Comparison of ENCODE assay signal across 27 cellular contexts in genomic region chr7:69859342-69859741, GRCh38.
A peak's percentile ranks its signal among the peaks of the same experiment; 100 is the strongest.
DNase-seq lines count a peak whose midpoint lies in the region; ATAC-seq, FAIRE-seq and TF ChIP-seq lines count a peak whose summit lies in the region.
"Had no signal": no experiment of that assay in that cellular context is flagged by ENCODE, and none has a peak within 500 bp of the region (broad histone marks: within the 10 kb centered on the region; RNA-seq: fewer than 3 reads in every experiment).

No MANE protein-coding gene starts in this region.

- no peaks in the 10 kb centered on the region for H3K27me3 ChIP-seq in tibial nerve
- H3K27me3 ChIP-seq: BLaER1, colonic mucosa, left lung had no signal

- no peak overlapping the region for H3K4me3 Mint-ChIP-seq in nephron progenitor cell
- H3K4me3 Mint-ChIP-seq: activated CD4-positive, alpha-beta memory T cell treated with anti-CD3 and anti-CD28 coated beads, Interleukin-2, amount 10 ng/mL, durations not matched to agents 7 days and 5 days; activated T-helper 1 cell treated with anti-CD3 and anti-CD28 coated beads, Interleukin-12 subunit alpha, Interleukin-12 subunit beta, Interleukin-2, Interleukin-4 antibody, amounts not matched to agents 30 ng/mL and 10 ng/mL and 1 ng/mL, durations not matched to agents 14 hours and 24 hours and 36 hours; T-helper 1 cell treated with Interleukin-12 subunit alpha and Interleukin-12 subunit beta and Interleukin-4 antibody, amounts not matched to agents 30 μg/mL and 1 μg/mL, for 36 hours had no signal

- no peaks in the 10 kb centered on the region for H3K9me3 ChIP-seq in tibial nerve
- H3K9me3 ChIP-seq: BLaER1, colonic mucosa, left lung, transverse colon had no signal

- no peaks in the 10 kb centered on the region for H3K27me3 Mint-ChIP-seq in nephron progenitor cell (ENCODE audit: low read depth, poor library complexity)
- H3K27me3 Mint-ChIP-seq: activated CD4-positive, alpha-beta memory T cell treated with anti-CD3 and anti-CD28 coated beads, Interleukin-2, amount 10 ng/mL, durations not matched to agents 7 days and 5 days had no signal

- peak overlapping the region; percentile 52 for H3K27ac Mint-ChIP-seq in nephron progenitor cell
- H3K27ac Mint-ChIP-seq: activated CD4-positive, alpha-beta memory T cell treated with anti-CD3 and anti-CD28 coated beads, Interleukin-2, amount 10 ng/mL, durations not matched to agents 7 days and 5 days; activated T-helper 1 cell treated with anti-CD3 and anti-CD28 coated beads, Interleukin-12 subunit alpha, Interleukin-12 subunit beta, Interleukin-2, Interleukin-4 antibody, amounts not matched to agents 30 ng/mL and 10 ng/mL and 1 ng/mL, durations not matched to agents 14 hours and 24 hours and 36 hours; T-helper 1 cell treated with Interleukin-12 subunit alpha and Interleukin-12 subunit beta and Interleukin-4 antibody, amounts not matched to agents 30 μg/mL and 1 μg/mL, for 36 hours had no signal

- peak; percentile 38 for FAIRE-seq in GM12892 (lab: Jason Lieb, UNC)
- FAIRE-seq: islet of Langerhans had no signal

- peaks cover 0 to 1% (median 0%) of the 10 kb centered on the region in 4 donors for H3K4me1 ChIP-seq in tibial nerve
- H3K4me1 ChIP-seq: colonic mucosa, transverse colon had no signal

- no peaks in the 10 kb centered on the region for H3K9me3 Mint-ChIP-seq in nephron progenitor cell
- H3K9me3 Mint-ChIP-seq: activated CD4-positive, alpha-beta memory T cell treated with anti-CD3 and anti-CD28 coated beads, Interleukin-2, amount 10 ng/mL, durations not matched to agents 7 days and 5 days; activated T-helper 1 cell treated with anti-CD3 and anti-CD28 coated beads, Interleukin-12 subunit alpha, Interleukin-12 subunit beta, Interleukin-2, Interleukin-4 antibody, amounts not matched to agents 30 ng/mL and 10 ng/mL and 1 ng/mL, durations not matched to agents 14 hours and 24 hours and 36 hours; T-helper 1 cell treated with Interleukin-12 subunit alpha and Interleukin-12 subunit beta and Interleukin-4 antibody, amounts not matched to agents 30 μg/mL and 1 μg/mL, for 36 hours had no signal

- no peak for TF ChIP-seq CTCF in nephron progenitor cell (IDR thresholded peaks at IDR 0.05)
- no peak for TF ChIP-seq CTCF in tibial nerve (IDR thresholded peaks at IDR 0.05)

- no peak overlapping the region for H3K27ac ChIP-seq in tibial nerve
- H3K27ac ChIP-seq: BLaER1, colonic mucosa, left lung, transverse colon had no signal

- TF ChIP-seq EP300 in tibial nerve (IDR thresholded peaks at IDR 0.05), result no peak

- TF ChIP-seq POLR2A in GM12892 (IDR thresholded peaks at IDR 0.05; ENCODE audit: low read depth, low read length) (no peak), tibial nerve (IDR thresholded peaks at IDR 0.05) (no peak)

- 65 to 70% methylated on average over 1 of the region's 1 CpG for WGBS in tibial nerve, 2 donors

- no peaks in the 10 kb centered on the region for H3K36me3 ChIP-seq in tibial nerve
- H3K36me3 ChIP-seq: BLaER1, colonic mucosa, left lung, transverse colon had no signal

- DNase-seq in GM12892 (ENCODE audit: insufficient read length) (no peak), nephron progenitor cell (no peak), tibial nerve (ENCODE audit: low spot score in 2 of 2) (no peak)
- DNase-seq: activated CD4-positive, alpha-beta memory T cell treated with anti-CD3 and anti-CD28 coated beads, Interleukin-2, amount 10 ng/mL, durations not matched to agents 7 days and 5 days; activated CD4-positive, CD25-positive, alpha-beta regulatory T cell treated with anti-CD3 and anti-CD28 coated beads, Interleukin-2, amount 50 U/mL, for 72 hours; activated CD8-positive, alpha-beta memory T cell treated with anti-CD3 and anti-CD28 coated beads, Interleukin-2, amount 50 U/mL, for 4 hours; activated naive CD4-positive, alpha-beta T cell treated with Interleukin-2 at 50 U/mL for 16 hours; colonic mucosa; erythroblast; Karpas-422; left lung; mesenchymal stem cell; NCI-H1436; NCI-H2081 treated with DMSO at 0.1 percent for 48 hours; NK-92 treated with Interleukin-12 subunit alpha and Interleukin-12 subunit beta, amount 100 ng/mL, for 24 hours; Right ventricle myocardium superior; stimulated activated CD4-positive, alpha-beta T cell treated with anti-CD3 and anti-CD28 coated beads, Interleukin-4, amount 100 ng/mL, for 4 hours; transverse colon had no signal

- no peaks in the 10 kb centered on the region for H3K36me3 Mint-ChIP-seq in nephron progenitor cell (ENCODE audit: low read depth)

- H3K4me3 ChIP-seq in tibial nerve, result no peak overlapping the region
- H3K4me3 ChIP-seq: BLaER1, colonic mucosa, left lung, transverse colon had no signal

- peaks cover 93% of the 10 kb centered on the region for H3K4me1 Mint-ChIP-seq in nephron progenitor cell
- H3K4me1 Mint-ChIP-seq: activated CD4-positive, alpha-beta memory T cell treated with anti-CD3 and anti-CD28 coated beads, Interleukin-2, amount 10 ng/mL, durations not matched to agents 7 days and 5 days had no signal

- peak; percentile 49 for ATAC-seq in GM18873 (IDR thresholded peaks at IDR 0.05; ENCODE audit: low FRiP score, unreplicated experiment)
- ATAC-seq in HG02884 (IDR thresholded peaks at IDR 0.05; ENCODE audit: unreplicated experiment), result peak; percentile 48
- ATAC-seq in HG03571 (IDR thresholded peaks at IDR 0.05; ENCODE audit: unreplicated experiment), result no peak
- ATAC-seq in HG02970 (IDR thresholded peaks at IDR 0.05; ENCODE audit: low FRiP score, unreplicated experiment), result no peak
- ATAC-seq: left lung, SK-N-SH treated with all-trans-retinoic acid at 6 μM for 48 hours had no signal

Comparison
In these comparisons a context has a peak if more than half of its experiments do, and no peak if none do; other contexts are left out.
1. ATAC-seq: peak in GM18873 (single experiment) and HG02884 (single experiment); none in HG03571 (single experiment) and HG02970 (single experiment).